Comparison of ENCODE assay signal across 18 cellular contexts in genomic region chr13:43297967-43298366, GRCh38.
DNase-seq lines count a peak whose midpoint lies in the region; TF ChIP-seq lines count a peak whose summit lies in the region.
"Had no signal": no experiment of that assay in that cellular context is flagged by ENCODE, and none has a peak within 500 bp of the region (broad histone marks: within the 10 kb centered on the region; RNA-seq: fewer than 3 reads in every experiment).

No MANE protein-coding gene starts in this region.

- dilution Hi-C loops in mammary epithelial cell (cut with HindIII; ENCODE audit: low sequenced_read_pairs) = no loop called here

- H2AFZ ChIP-seq in mammary epithelial cell (ENCODE audit: low read depth, low read length) (peak overlapping the region; percentile 80), neural progenitor cell (replicated peaks) (peak overlapping the region; percentile 35)

- H3K4me1 ChIP-seq in mammary epithelial cell (ENCODE audit: insufficient read depth, low read length) = peaks cover 14% of the 10 kb centered on the region
- H3K4me1 ChIP-seq in breast epithelium = no peaks in the 10 kb centered on the region
- no peaks in the 10 kb centered on the region for H3K4me1 ChIP-seq in neural progenitor cell
- H3K4me1 ChIP-seq in CD8-positive, alpha-beta memory T cell (ENCODE audit: insufficient read depth, low read length) = no peaks in the 10 kb centered on the region

- H3K4me3 ChIP-seq in mammary epithelial cell (replicated peaks in 1 of 3; ENCODE audit: insufficient read depth in 1 of 3, low read depth in 2 of 3, low read length in 3 of 3) = no peak overlapping the region
- H3K4me3 ChIP-seq in breast epithelium = no peak overlapping the region
- no peak overlapping the region for H3K4me3 ChIP-seq in neural progenitor cell
- H3K4me3 ChIP-seq in CD8-positive, alpha-beta memory T cell (ENCODE audit: low read length) = no peak overlapping the region

- H3F3A ChIP-seq in neural progenitor cell (ENCODE audit: low read depth) = no peaks in the 10 kb centered on the region

- H3K36me3 Mint-ChIP-seq in neural progenitor cell = no peaks in the 10 kb centered on the region
- no peaks in the 10 kb centered on the region for H3K36me3 Mint-ChIP-seq in CD8-positive, alpha-beta memory T cell
- H3K36me3 Mint-ChIP-seq: CD4-positive, CD25-positive, alpha-beta regulatory T cell; IgD-negative memory B cell had no signal

- no peaks in the 10 kb centered on the region for H3K9me3 Mint-ChIP-seq in neural progenitor cell
- no peaks in the 10 kb centered on the region for H3K9me3 Mint-ChIP-seq in CD8-positive, alpha-beta memory T cell
- H3K9me3 Mint-ChIP-seq: CD4-positive, CD25-positive, alpha-beta regulatory T cell; IgD-negative memory B cell had no signal

- H3K9me3 ChIP-seq in mammary epithelial cell (replicated peaks; ENCODE audit: insufficient read depth, low read length) (no peaks in the 10 kb centered on the region), breast epithelium (no peaks in the 10 kb centered on the region), neural progenitor cell (ENCODE audit: low read depth) (no peaks in the 10 kb centered on the region)
- H3K9me3 ChIP-seq in CD8-positive, alpha-beta memory T cell (ENCODE audit: low read length) = no peaks in the 10 kb centered on the region
- H3K9me3 ChIP-seq: BE2C had no signal

- no peak overlapping the region for H3K4me3 Mint-ChIP-seq in neural progenitor cell
- H3K4me3 Mint-ChIP-seq in CD8-positive, alpha-beta memory T cell = no peak overlapping the region
- H3K4me3 Mint-ChIP-seq: CD4-positive, CD25-positive, alpha-beta regulatory T cell; IgD-negative memory B cell had no signal

- H4K20me1 ChIP-seq in mammary epithelial cell (ENCODE audit: insufficient read depth, low read length) = no peaks in the 10 kb centered on the region
- H4K20me1 ChIP-seq in neural progenitor cell (ENCODE audit: low read depth) = no peaks in the 10 kb centered on the region

- no peaks in the 10 kb centered on the region for H3K27me3 Mint-ChIP-seq in neural progenitor cell (ENCODE audit: insufficient read depth, low read depth)
- H3K27me3 Mint-ChIP-seq in CD8-positive, alpha-beta memory T cell = peaks cover 4 to 21% of the 10 kb centered on the region in 2 donors

- H3K4me2 ChIP-seq in mammary epithelial cell (ENCODE audit: insufficient read depth, low read depth, low read length) (peak overlapping the region; percentile 43), neural progenitor cell (no peak overlapping the region)

- CTCF ChIA-PET in mammary epithelial cell (lab: Charles Lee; ENCODE audit: low non-redundant PET) (no interaction called here), RWPE1 (lab: Yijun Ruan, JAX) (no interaction called here)
- CTCF ChIA-PET in CD8-positive, alpha-beta memory T cell (lab: Charles Lee) = no interaction called here

- TF ChIP-seq POLR2A in breast epithelium (IDR thresholded peaks at IDR 0.05) = no peak

- 32% methylated on average over 2 of the region's 2 CpGs for WGBS in mammary epithelial cell (ENCODE audit: low coverage, missing lambda C conversion rate)

- no TSS peak for BruUV-seq in mammary epithelial cell (replicated peaks; lab: Mats Ljungman, UMichigan)

- H3K9ac ChIP-seq in mammary epithelial cell (ENCODE audit: insufficient read depth, low read length) (no peak overlapping the region), neural progenitor cell (no peak overlapping the region)

- no peak overlapping the region for H3K27ac ChIP-seq in mammary epithelial cell (ENCODE audit: insufficient read depth, low read depth, low read length)
- H3K27ac ChIP-seq in breast epithelium = no peak overlapping the region
- H3K27ac ChIP-seq in RWPE1 = peak overlapping the region; percentile 32; the same call in 1 of the 2 replicates
- H3K27ac ChIP-seq in neural progenitor cell = no peak overlapping the region
- no peak overlapping the region for H3K27ac ChIP-seq in CD8-positive, alpha-beta memory T cell (ENCODE audit: low read depth, low read length)

- H3K36me3 ChIP-seq in mammary epithelial cell (ENCODE audit: insufficient read depth, low read length) = no peaks in the 10 kb centered on the region
- H3K36me3 ChIP-seq in breast epithelium = no peaks in the 10 kb centered on the region
- no peaks in the 10 kb centered on the region for H3K36me3 ChIP-seq in neural progenitor cell
- H3K36me3 ChIP-seq in CD8-positive, alpha-beta memory T cell (ENCODE audit: insufficient read depth, low read length) = no peaks in the 10 kb centered on the region
- H3K36me3 ChIP-seq: BE2C had no signal

- in situ Hi-C loops in mammary epithelial cell (cut with MboI; ENCODE audit: low sequenced_read_pairs in 2 of 2) = no loop called here

- H3K27me3 ChIP-seq in mammary epithelial cell (ENCODE audit: insufficient read depth, low read length) (no peaks in the 10 kb centered on the region), breast epithelium (no peaks in the 10 kb centered on the region), neural progenitor cell (no peaks in the 10 kb centered on the region)
- no peaks in the 10 kb centered on the region for H3K27me3 ChIP-seq in CD8-positive, alpha-beta memory T cell (ENCODE audit: insufficient read depth, low read length, poor library complexity, severe bottlenecking)
- H3K27me3 ChIP-seq: BE2C had no signal

- H3K79me2 ChIP-seq in mammary epithelial cell (ENCODE audit: insufficient read depth, low read length) (no peaks in the 10 kb centered on the region), neural progenitor cell (ENCODE audit: low read depth) (no peaks in the 10 kb centered on the region)

- TF ChIP-seq CTCF in mammary epithelial cell (conservative IDR thresholded peaks at IDR 0.05 in 1 of 2, IDR thresholded peaks at IDR 0.05 in 1 of 2; ENCODE audit: extremely low read depth in 1 of 2, insufficient read depth in 1 of 2, low read depth in 1 of 2, low read length in 2 of 2) (no peak), breast epithelium (IDR thresholded peaks at IDR 0.05) (no peak), RWPE1 (conservative IDR thresholded peaks at IDR 0.05; ENCODE audit: low read depth) (no peak), neural progenitor cell (IDR thresholded peaks at IDR 0.05) (no peak)

- peak; percentile 1 for DNase-seq in NCI-H1105 treated with DMSO at 0.1 percent for 48 hours (lab: John Stamatoyannopoulos, UW)
- no peak for DNase-seq in NCI-H1105 (lab: John Stamatoyannopoulos, UW)
- DNase-seq in mammary epithelial cell = no peak
- DNase-seq in breast epithelium (ENCODE audit: low spot score in 2 of 2) = no peak
- DNase-seq in RWPE1 (ENCODE audit: low spot score) = no peak
- DNase-seq in neural progenitor cell (ENCODE audit: low spot score) = no peak
- no peak for DNase-seq in CD8-positive, alpha-beta memory T cell
- DNase-seq in NOMO-1 (lab: John Stamatoyannopoulos, UW; ENCODE audit: unreplicated experiment in 2 of 2) = no peak
- DNase-seq: ACHN; BE2C; C1 segment of cervical spinal cord; CD4-positive, CD25-positive, alpha-beta regulatory T cell; DMS53; GDM1; GOT3; H7; KBM-7 had no signal

- no peak overlapping the region for H3K27ac Mint-ChIP-seq in neural progenitor cell
- H3K27ac Mint-ChIP-seq in CD8-positive, alpha-beta memory T cell = no peak overlapping the region
- H3K27ac Mint-ChIP-seq: CD4-positive, CD25-positive, alpha-beta regulatory T cell; IgD-negative memory B cell had no signal

- POLR2A ChIA-PET in RWPE1 (lab: Yijun Ruan, JAX; ENCODE audit: low non-redundant PET) = no interaction called here
- POLR2A ChIA-PET in CD8-positive, alpha-beta memory T cell (lab: Charles Lee) = interaction anchor here (0.6 kb wide), 1 partner anchor 56 kb away, joined by 9 read pairs; no protein-coding TSS in a partner anchor

- peaks cover 25% of the 10 kb centered on the region for H3K4me1 Mint-ChIP-seq in neural progenitor cell
- H3K4me1 Mint-ChIP-seq in CD8-positive, alpha-beta memory T cell = no peaks in the 10 kb centered on the region
- H3K4me1 Mint-ChIP-seq: CD4-positive, CD25-positive, alpha-beta regulatory T cell; IgD-negative memory B cell had no signal

- intact Hi-C loops in mammary epithelial cell (cut with micrococcal nuclease) = no loop called here
- intact Hi-C loops in breast epithelium (cut with DNase I; ENCODE audit: low total_unique reads) = no loop called here
